28 cellular contexts compared by ENCODE assay signal in the genomic region with DNA sequence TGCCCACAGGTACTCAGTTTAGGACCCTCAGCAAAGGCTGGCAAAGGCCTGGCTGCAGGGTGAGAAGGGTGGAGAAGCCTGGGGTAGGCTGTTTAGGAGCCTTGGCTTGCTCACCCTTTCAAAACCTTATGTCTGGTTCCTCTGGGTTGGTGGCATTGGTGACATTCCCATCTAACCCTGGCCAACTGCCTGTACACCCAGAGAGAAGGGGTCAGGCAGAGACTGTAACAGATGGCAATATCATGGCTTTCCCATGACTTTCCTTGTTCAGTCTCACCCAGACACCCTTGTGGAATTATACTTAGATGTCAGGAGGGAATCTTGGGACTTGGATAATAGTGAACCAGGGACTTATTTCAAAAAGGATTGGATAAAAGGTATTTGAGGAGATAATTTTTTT.
"Had no signal": no experiment of that assay in that cellular context is flagged by ENCODE, and none has a peak within 500 bp of the region (broad histone marks: within the 10 kb centered on the region; RNA-seq: fewer than 3 reads in every experiment).

No MANE protein-coding gene starts in this region.

- H3K4me3 ChIP-seq: esophagus muscularis mucosa, gastroesophageal sphincter, heart left ventricle, hepatocyte, lung, mucosa of descending colon, right lobe of liver, smooth muscle cell, stomach, thyroid gland, vagina had no signal

- DNase-seq: dermis blood vessel endothelial cell; effector memory CD4-positive, alpha-beta T cell; foreskin keratinocyte; heart left ventricle; kidney; mucosa of descending colon; naive thymus-derived CD4-positive, alpha-beta T cell; right lobe of liver; stimulated activated CD4-positive, alpha-beta T cell treated with anti-CD3 and anti-CD28 coated beads, Interleukin-12 subunit alpha, Interleukin-12 subunit beta, amount 100 ng/mL, for 4 hours; stimulated activated CD4-positive, alpha-beta T cell treated with anti-CD3 and anti-CD28 coated beads, Interleukin-2, amount 100 ng/mL, for 24 hours; stimulated activated CD4-positive, alpha-beta T cell treated with anti-CD3 and anti-CD28 coated beads, Interleukin-4, amount 100 ng/mL, for 24 hours; stimulated activated naive CD4-positive, alpha-beta T cell treated with Interleukin-2 at 50 U/mL for 16 hours; stomach; thyroid gland; trophoblast cell had no signal

- H3K27me3 Mint-ChIP-seq: memory B cell; naive thymus-derived CD4-positive, alpha-beta T cell; progenitor cell of endocrine pancreas had no signal

- H3K4me1 ChIP-seq: foreskin keratinocyte, thyroid gland, vagina had no signal

- ATAC-seq: foreskin keratinocyte; gastroesophageal sphincter; heart left ventricle; left lobe of liver; mucosa of descending colon; naive thymus-derived CD4-positive, alpha-beta T cell; right lobe of liver; stimulated activated effector memory CD8-positive, alpha-beta T cell treated with anti-CD3 and anti-CD28 coated beads, Interleukin-12 subunit alpha, Interleukin-12 subunit beta, amount 100 ng/mL, for 72 hours had no signal

- H3K27ac ChIP-seq: esophagus muscularis mucosa, foreskin keratinocyte, gastroesophageal sphincter, heart left ventricle, hepatocyte, neutrophil, parathyroid adenoma, right lobe of liver, stomach, thyroid gland, vagina had no signal

- H2AFZ ChIP-seq: hepatocyte, parathyroid adenoma had no signal

- H3K27me3 ChIP-seq: esophagus muscularis mucosa, foreskin keratinocyte, gastroesophageal sphincter, heart left ventricle, hepatocyte, neutrophil, right lobe of liver, stomach, thyroid gland, vagina had no signal

- H3K4me1 Mint-ChIP-seq: memory B cell, nephron had no signal

- H3K9ac ChIP-seq: parathyroid adenoma had no signal

- H3K4me2 ChIP-seq: hepatocyte, smooth muscle cell had no signal

- H3K9me3 Mint-ChIP-seq: memory B cell; naive thymus-derived CD4-positive, alpha-beta T cell; nephron; stimulated activated effector memory CD8-positive, alpha-beta T cell treated with anti-CD3 and anti-CD28 coated beads, Interleukin-12 subunit alpha, Interleukin-12 subunit beta, amount 100 ng/mL, for 72 hours had no signal

- H3K4me3 Mint-ChIP-seq: memory B cell; naive thymus-derived CD4-positive, alpha-beta T cell; nephron; stimulated activated effector memory CD8-positive, alpha-beta T cell treated with anti-CD3 and anti-CD28 coated beads, Interleukin-12 subunit alpha, Interleukin-12 subunit beta, amount 100 ng/mL, for 72 hours had no signal

- H3K27ac Mint-ChIP-seq: memory B cell, nephron, progenitor cell of endocrine pancreas had no signal

- H3K9me3 ChIP-seq: esophagus muscularis mucosa, gastroesophageal sphincter, heart left ventricle, mucosa of descending colon, neutrophil, right lobe of liver, stomach, thyroid gland, vagina had no signal
